21 cellular contexts compared by ENCODE assay signal in genomic region chr11:14458377-14458776, GRCh38. TPM values are rescaled to one million over a fixed set of nuclear protein-coding genes. Genes with fewer than 3 reads are reported as not detected.
DNase-seq lines count a peak whose midpoint lies in the region; ATAC-seq lines count a peak whose summit lies in the region.
"Had no signal": no experiment of that assay in that cellular context is flagged by ENCODE, and none has a peak within 500 bp of the region (broad histone marks: within the 10 kb centered on the region; RNA-seq: fewer than 3 reads in every experiment).

No MANE protein-coding gene starts in this region.

- no peak for DNase-seq in activated naive CD8-positive, alpha-beta T cell treated with anti-CD3 and anti-CD28 coated beads, Interleukin-2, amount 50 U/mL, for 24 hours
- no peak for DNase-seq in activated naive CD8-positive, alpha-beta T cell treated with anti-CD3 and anti-CD28 coated beads for 36 hours
- DNase-seq in T-helper 17 cell, result no peak
- no peak for DNase-seq in memory B cell (ENCODE audit: low spot score in 2 of 2)
- DNase-seq in stimulated activated naive B cell treated with anti-CD40 and anti-IgM and Interleukin-4, amounts not matched to agents 10 μg/mL and 1 μg/mL and 100 μg/mL, for 72 hours, result no peak
- DNase-seq in NCI-H1105 treated with DMSO at 0.1 percent for 48 hours (lab: John Stamatoyannopoulos, UW), result no peak
- DNase-seq: 8988T; ACHN; BE2C; C1 segment of cervical spinal cord; Caco-2; Calu3; CD4-positive, alpha-beta memory T cell; CD4-positive, CD25-positive, alpha-beta regulatory T cell; CD8-positive, alpha-beta memory T cell; DMS79 treated with DMSO at 0.1 percent for 48 hours; GF-D8 had no signal

- H3K4me1 Mint-ChIP-seq in activated naive CD8-positive, alpha-beta T cell treated with anti-CD3 and anti-CD28 coated beads, Interleukin-2, amount 50 U/mL, for 24 hours, result no peaks in the 10 kb centered on the region
- no peaks in the 10 kb centered on the region for H3K4me1 Mint-ChIP-seq in activated naive CD8-positive, alpha-beta T cell treated with anti-CD3 and anti-CD28 coated beads for 36 hours
- H3K4me1 Mint-ChIP-seq in T-helper 17 cell (no peaks in the 10 kb centered on the region), memory B cell (no peaks in the 10 kb centered on the region)
- H3K4me1 Mint-ChIP-seq in stimulated activated naive B cell treated with anti-CD40 and anti-IgM and Interleukin-4, amounts not matched to agents 10 μg/mL and 1 μg/mL and 100 μg/mL, for 72 hours, result no peaks in the 10 kb centered on the region
- H3K4me1 Mint-ChIP-seq: CD14-positive monocyte had no signal

- peak; percentile 24 for ATAC-seq in activated naive CD8-positive, alpha-beta T cell treated with anti-CD3 and anti-CD28 coated beads, Interleukin-2, amount 50 U/mL, for 24 hours
- no peak for ATAC-seq in T-helper 17 cell
- no peak for ATAC-seq in memory B cell (ENCODE audit: low read depth)
- ATAC-seq in stimulated activated naive B cell treated with anti-CD40 and anti-IgM and Interleukin-4, amounts not matched to agents 10 μg/mL and 1 μg/mL and 100 μg/mL, for 72 hours (replicated peaks), result peak; percentile 55 to 63
- ATAC-seq in GM21526 (IDR thresholded peaks at IDR 0.05; ENCODE audit: low FRiP score, unreplicated experiment), result no peak
- ATAC-seq in GM21447 (IDR thresholded peaks at IDR 0.05; ENCODE audit: unreplicated experiment), result no peak

- no peaks in the 10 kb centered on the region for H3K9me3 Mint-ChIP-seq in activated naive CD8-positive, alpha-beta T cell treated with anti-CD3 and anti-CD28 coated beads, Interleukin-2, amount 50 U/mL, for 24 hours
- no peaks in the 10 kb centered on the region for H3K9me3 Mint-ChIP-seq in activated naive CD8-positive, alpha-beta T cell treated with anti-CD3 and anti-CD28 coated beads for 36 hours
- H3K9me3 Mint-ChIP-seq in memory B cell, result no peaks in the 10 kb centered on the region
- H3K9me3 Mint-ChIP-seq in stimulated activated naive B cell treated with anti-CD40 and anti-IgM and Interleukin-4, amounts not matched to agents 10 μg/mL and 1 μg/mL and 100 μg/mL, for 72 hours, result no peaks in the 10 kb centered on the region
- H3K9me3 Mint-ChIP-seq: CD14-positive monocyte; CD4-positive, alpha-beta memory T cell; CD4-positive, CD25-positive, alpha-beta regulatory T cell; CD8-positive, alpha-beta memory T cell had no signal

- no peaks in the 10 kb centered on the region for H3K9me3 ChIP-seq in T-helper 17 cell (ENCODE audit: control insufficient read depth, low read length, poor library complexity, severe bottlenecking)
- H3K9me3 ChIP-seq: BE2C, BLaER1, Caco-2 had no signal

- H3K27me3 Mint-ChIP-seq in activated naive CD8-positive, alpha-beta T cell treated with anti-CD3 and anti-CD28 coated beads, Interleukin-2, amount 50 U/mL, for 24 hours, result no peaks in the 10 kb centered on the region
- no peaks in the 10 kb centered on the region for H3K27me3 Mint-ChIP-seq in activated naive CD8-positive, alpha-beta T cell treated with anti-CD3 and anti-CD28 coated beads for 36 hours
- no peaks in the 10 kb centered on the region for H3K27me3 Mint-ChIP-seq in T-helper 17 cell
- no peaks in the 10 kb centered on the region for H3K27me3 Mint-ChIP-seq in memory B cell
- H3K27me3 Mint-ChIP-seq in stimulated activated naive B cell treated with anti-CD40 and anti-IgM and Interleukin-4, amounts not matched to agents 10 μg/mL and 1 μg/mL and 100 μg/mL, for 72 hours, result no peaks in the 10 kb centered on the region
- H3K27me3 Mint-ChIP-seq: CD4-positive, alpha-beta memory T cell; CD4-positive, CD25-positive, alpha-beta regulatory T cell; CD8-positive, alpha-beta memory T cell had no signal

- no peak overlapping the region for H3K4me3 Mint-ChIP-seq in activated naive CD8-positive, alpha-beta T cell treated with anti-CD3 and anti-CD28 coated beads, Interleukin-2, amount 50 U/mL, for 24 hours
- H3K4me3 Mint-ChIP-seq in activated naive CD8-positive, alpha-beta T cell treated with anti-CD3 and anti-CD28 coated beads for 36 hours, result no peak overlapping the region
- H3K4me3 Mint-ChIP-seq in T-helper 17 cell (no peak overlapping the region), memory B cell (no peak overlapping the region)
- H3K4me3 Mint-ChIP-seq in stimulated activated naive B cell treated with anti-CD40 and anti-IgM and Interleukin-4, amounts not matched to agents 10 μg/mL and 1 μg/mL and 100 μg/mL, for 72 hours, result no peak overlapping the region
- H3K4me3 Mint-ChIP-seq: CD14-positive monocyte; CD4-positive, alpha-beta memory T cell; CD4-positive, CD25-positive, alpha-beta regulatory T cell; CD8-positive, alpha-beta memory T cell had no signal

- peaks cover 36% of the 10 kb centered on the region for H3K36me3 Mint-ChIP-seq in activated naive CD8-positive, alpha-beta T cell treated with anti-CD3 and anti-CD28 coated beads, Interleukin-2, amount 50 U/mL, for 24 hours (ENCODE audit: low read depth)
- H3K36me3 Mint-ChIP-seq in activated naive CD8-positive, alpha-beta T cell treated with anti-CD3 and anti-CD28 coated beads for 36 hours, result peaks cover 14% of the 10 kb centered on the region
- peaks cover 3% of the 10 kb centered on the region for H3K36me3 Mint-ChIP-seq in T-helper 17 cell (ENCODE audit: low read depth)
- peaks cover 7% of the 10 kb centered on the region for H3K36me3 Mint-ChIP-seq in memory B cell
- H3K36me3 Mint-ChIP-seq in stimulated activated naive B cell treated with anti-CD40 and anti-IgM and Interleukin-4, amounts not matched to agents 10 μg/mL and 1 μg/mL and 100 μg/mL, for 72 hours, result peaks cover 13 to 34% of the 10 kb centered on the region in 2 donors

- H3K27ac Mint-ChIP-seq in activated naive CD8-positive, alpha-beta T cell treated with anti-CD3 and anti-CD28 coated beads, Interleukin-2, amount 50 U/mL, for 24 hours, result no peak overlapping the region
- no peak overlapping the region for H3K27ac Mint-ChIP-seq in activated naive CD8-positive, alpha-beta T cell treated with anti-CD3 and anti-CD28 coated beads for 36 hours
- H3K27ac Mint-ChIP-seq in T-helper 17 cell (peak overlapping the region; percentile 24), memory B cell (peak overlapping the region; percentile 32)
- H3K27ac Mint-ChIP-seq in stimulated activated naive B cell treated with anti-CD40 and anti-IgM and Interleukin-4, amounts not matched to agents 10 μg/mL and 1 μg/mL and 100 μg/mL, for 72 hours, result peak overlapping the region; percentile 42
- H3K27ac Mint-ChIP-seq: CD4-positive, CD25-positive, alpha-beta regulatory T cell had no signal

RNA-seq across cellular contexts. Expression of gene COPB1, which starts 41.2 kb away (rescaled TPM):
- total RNA-seq in activated naive CD8-positive, alpha-beta T cell treated with anti-CD3 and anti-CD28 coated beads for 36 hours, result 100 to 1,000 TPM in 1 of 2 experiments, 10 to 100 TPM in 1; 99.6 to 100 TPM
- total RNA-seq in T-helper 17 cell, result 10 to 100 TPM; 59.5 to 74.2 TPM

Comparison
In these comparisons a context has a peak if more than half of its experiments do, and no peak if none do; other contexts are left out.
1. ATAC-seq: peak in activated naive CD8-positive, alpha-beta T cell treated with anti-CD3 and anti-CD28 coated beads, Interleukin-2, amount 50 U/mL, for 24 hours (single experiment) and stimulated activated naive B cell treated with anti-CD40 and anti-IgM and Interleukin-4, amounts not matched to agents 10 μg/mL and 1 μg/mL and 100 μg/mL, for 72 hours (2 of 2); none in T-helper 17 cell (single experiment), memory B cell (single experiment), GM21526 (single experiment) and GM21447 (single experiment).
2. H3K27ac Mint-ChIP-seq: peak in T-helper 17 cell (single experiment), memory B cell (single experiment) and stimulated activated naive B cell treated with anti-CD40 and anti-IgM and Interleukin-4, amounts not matched to agents 10 μg/mL and 1 μg/mL and 100 μg/mL, for 72 hours (single experiment); none in activated naive CD8-positive, alpha-beta T cell treated with anti-CD3 and anti-CD28 coated beads, Interleukin-2, amount 50 U/mL, for 24 hours (single experiment) and activated naive CD8-positive, alpha-beta T cell treated with anti-CD3 and anti-CD28 coated beads for 36 hours (single experiment).